Comparison of ENCODE assay signal across 12 cellular contexts in genomic region chr13:84651288-84651687, GRCh38.
DNase-seq lines count a peak whose midpoint lies in the region; ATAC-seq, FAIRE-seq and TF ChIP-seq lines count a peak whose summit lies in the region.
"Had no signal": no experiment of that assay in that cellular context is flagged by ENCODE, and none has a peak within 500 bp of the region (broad histone marks: within the 10 kb centered on the region; RNA-seq: fewer than 3 reads in every experiment).

No MANE protein-coding gene starts in this region.

- DNase-seq in AG10803 (ENCODE audit: low read depth): peak; percentile 47
- DNase-seq in HS-27A (ENCODE audit: low read depth): peak; percentile 77
- DNase-seq in astrocyte of the hippocampus (ENCODE audit: low read depth, low spot score): peak; percentile 80
- peak; percentile 42 for DNase-seq in keratinocyte (ENCODE audit: low read depth, low spot score)
- DNase-seq in activated CD4-positive, alpha-beta T cell treated with anti-CD3 and anti-CD28 coated beads, Interleukin-2, amount 50 U/mL, for 48 hours: no peak
- DNase-seq in transverse colon: no peak
- DNase-seq: CD4-positive, alpha-beta memory T cell; NCI-H510A treated with DMSO at 0.1 percent for 48 hours; stimulated activated CD4-positive, alpha-beta T cell treated with anti-CD3 and anti-CD28 coated beads, Interleukin-4, amount 100 ng/mL, for 24 hours had no signal

- no peaks in the 10 kb centered on the region for H3K79me2 ChIP-seq in keratinocyte (ENCODE audit: control insufficient read depth, insufficient read depth, low read length)

- intact Hi-C loops in transverse colon (cut with DNase I; ENCODE audit: low total_unique reads): no loop called here

- H2AFZ ChIP-seq in keratinocyte (ENCODE audit: control insufficient read depth, low read length): no peak overlapping the region

- peaks cover 4% of the 10 kb centered on the region for H3K4me1 ChIP-seq in keratinocyte (ENCODE audit: control insufficient read depth, extremely low read depth, insufficient read depth, low read length)
- H3K4me1 ChIP-seq in transverse colon: no peaks in the 10 kb centered on the region

- H3K36me3 ChIP-seq in keratinocyte (ENCODE audit: control insufficient read depth in 2 of 2, extremely low read depth in 1 of 2, insufficient read depth in 2 of 2, low read length in 2 of 2): no peaks in the 10 kb centered on the region
- no peaks in the 10 kb centered on the region for H3K36me3 ChIP-seq in transverse colon

- TF ChIP-seq CTCF in AG10803 (conservative IDR thresholded peaks at IDR 0.05; ENCODE audit: low read length) (no peak), keratinocyte (optimal IDR thresholded peaks at IDR 0.05 in 1 of 3, IDR thresholded peaks at IDR 0.05 in 1 of 3, conservative IDR thresholded peaks at IDR 0.05 in 1 of 3; ENCODE audit: extremely low read depth in 1 of 3, insufficient read depth in 2 of 3, low read length in 3 of 3) (no peak), transverse colon (IDR thresholded peaks at IDR 0.05) (no peak)

- H3K27ac ChIP-seq in keratinocyte (ENCODE audit: control insufficient read depth, insufficient read depth, low read length) (no peak overlapping the region), transverse colon (no peak overlapping the region)

- no peak for TF ChIP-seq POLR2A in transverse colon (IDR thresholded peaks at IDR 0.05)

- FAIRE-seq in keratinocyte (lab: Jason Lieb, UNC): no peak
- FAIRE-seq: TTC549 had no signal

- H3K4me3 ChIP-seq in AG10803 (ENCODE audit: low read length) (no peak overlapping the region), keratinocyte (ENCODE audit: control insufficient read depth in 2 of 3, extremely low read depth in 1 of 3, insufficient read depth in 2 of 3, low read depth in 1 of 3, low read length in 3 of 3) (no peak overlapping the region), transverse colon (no peak overlapping the region)

- H3K9me3 ChIP-seq in keratinocyte (ENCODE audit: control insufficient read depth, low read depth, low read length) (no peaks in the 10 kb centered on the region), transverse colon (no peaks in the 10 kb centered on the region)

- no peaks in the 10 kb centered on the region for H4K20me1 ChIP-seq in keratinocyte (ENCODE audit: control insufficient read depth, extremely low read depth, insufficient read depth, low read length)

- no peak overlapping the region for H3K4me2 ChIP-seq in keratinocyte (ENCODE audit: control insufficient read depth, extremely low read depth, insufficient read depth, low read depth, low read length)

- ATAC-seq in HG03159 (IDR thresholded peaks at IDR 0.05; ENCODE audit: unreplicated experiment) (no peak), GM19397 (IDR thresholded peaks at IDR 0.05; ENCODE audit: unreplicated experiment) (no peak)

- no peak overlapping the region for H3K9ac ChIP-seq in keratinocyte (ENCODE audit: control insufficient read depth, extremely low read depth, insufficient read depth, low read length)

- no peaks in the 10 kb centered on the region for H3K9me1 ChIP-seq in keratinocyte (ENCODE audit: control insufficient read depth, extremely low read depth, insufficient read depth, low read length)

- whole genome bisulfite sequencing in transverse colon (ENCODE audit: low coverage in 1 of 2), 2 donors: 59% methylated on average over 5 of the region's 5 CpGs; no CpG with 5 or more reads in 1 of the 2 donors

- dilution Hi-C loops in keratinocyte (cut with MboI; ENCODE audit: extremely low pct_ligation_motif_present, low sequenced_read_pairs): no loop called here

- no peak for TF ChIP-seq EP300 in transverse colon (IDR thresholded peaks at IDR 0.05; ENCODE audit: low read depth)

- no peaks in the 10 kb centered on the region for H3K27me3 ChIP-seq in keratinocyte (ENCODE audit: control insufficient read depth, extremely low read depth, insufficient read depth, low read length)
- H3K27me3 ChIP-seq in transverse colon: no peaks in the 10 kb centered on the region

- in situ Hi-C loops in transverse colon (cut with MboI; ENCODE audit: low pct_ligation_motif_present in 1 of 4, low pct_unique_long_range_greater_than_20kb in 1 of 4, low sequenced_read_pairs in 3 of 4): no loop called here

Comparison
In these comparisons a context has a peak if more than half of its experiments do, and no peak if none do; other contexts are left out.
1. DNase-seq: peak in AG10803 (single experiment), HS-27A (single experiment), astrocyte of the hippocampus (single experiment) and keratinocyte (single experiment); none in activated CD4-positive, alpha-beta T cell treated with anti-CD3 and anti-CD28 coated beads, Interleukin-2, amount 50 U/mL, for 48 hours (0 of 2) and transverse colon (single experiment).